ENCODE assay signal across 24 cellular contexts in genomic region chrX:119673336-119673735, GRCh38.
"Had no signal": no experiment of that assay in that cellular context is flagged by ENCODE, and none has a peak within 500 bp of the region (broad histone marks: within the 10 kb centered on the region; RNA-seq: fewer than 3 reads in every experiment).

No MANE protein-coding gene starts in this region.

- H3K9me3 Mint-ChIP-seq: activated naive CD8-positive, alpha-beta T cell treated with anti-CD3 and anti-CD28 coated beads, Interleukin-2, amount 10 ng/mL, durations not matched to agents 7 days and 5 days; activated T-helper 2 cell treated with anti-CD3 and anti-CD28 coated beads, Interferon-gamma antibody, Interleukin-2, Interleukin-4, amounts not matched to agents 10 μg/mL and 5 μg/mL and 100 μg/mL, durations not matched to agents 14 hours and 24 hours and 36 hours; effector memory CD8-positive, alpha-beta T cell; neural crest cell had no signal

- H3K27ac Mint-ChIP-seq: activated naive CD8-positive, alpha-beta T cell treated with anti-CD3 and anti-CD28 coated beads, Interleukin-2, amount 10 ng/mL, durations not matched to agents 7 days and 5 days had no signal

- H3K4me1 Mint-ChIP-seq: neural crest cell had no signal

- H3K27ac ChIP-seq: brain microvascular endothelial cell, gastroesophageal sphincter, hepatocyte, parathyroid adenoma, psoas muscle, transverse colon had no signal

- H3K4me2 ChIP-seq: hepatocyte had no signal

- H3K9ac ChIP-seq: parathyroid adenoma had no signal

- ATAC-seq: effector memory CD8-positive, alpha-beta T cell; gastroesophageal sphincter; left ventricle myocardium superior; psoas muscle had no signal

- H3K27me3 ChIP-seq: brain microvascular endothelial cell, gastroesophageal sphincter, hepatocyte, transverse colon had no signal

- DNase-seq: activated CD4-positive, alpha-beta T cell treated with anti-CD3 and anti-CD28 coated beads for 4 hours; activated CD4-positive, alpha-beta T cell treated with anti-CD3 and anti-CD28 coated beads, Interleukin-2, amount 50 U/mL, for 48 hours; activated CD4-positive, CD25-positive, alpha-beta regulatory T cell; activated CD8-positive, alpha-beta memory T cell treated with anti-CD3 and anti-CD28 coated beads, Interleukin-2, amount 50 U/mL, for 48 hours; activated naive CD8-positive, alpha-beta T cell treated with anti-CD3 and anti-CD28 coated beads, Interleukin-2, amount 10 ng/mL, durations not matched to agents 7 days and 5 days; activated T-cell treated with anti-CD3 and anti-CD28 coated beads, Interleukin-2, amount 50 U/mL, for 48 hours; amniotic stem cell; brain microvascular endothelial cell; caudate nucleus; cortex of kidney; effector memory CD8-positive, alpha-beta T cell; erythroblast; islet precursor cell; left ventricle myocardium superior; nucleus accumbens; psoas muscle; stimulated activated CD4-positive, alpha-beta T cell treated with anti-CD3 and anti-CD28 coated beads, Interleukin-15, amount 100 ng/mL, for 24 hours; stimulated activated naive CD4-positive, alpha-beta T cell; transverse colon had no signal

- H3K9me3 ChIP-seq: gastroesophageal sphincter, psoas muscle, transverse colon had no signal

- H3K4me1 ChIP-seq: psoas muscle had no signal

- H3K4me3 ChIP-seq: gastroesophageal sphincter, hepatocyte, psoas muscle, transverse colon had no signal

- H3K36me3 ChIP-seq: brain microvascular endothelial cell, gastroesophageal sphincter, transverse colon had no signal

- H3K4me3 Mint-ChIP-seq: activated naive CD8-positive, alpha-beta T cell treated with anti-CD3 and anti-CD28 coated beads, Interleukin-2, amount 10 ng/mL, durations not matched to agents 7 days and 5 days; effector memory CD8-positive, alpha-beta T cell; neural crest cell had no signal

- H3K27me3 Mint-ChIP-seq: activated naive CD8-positive, alpha-beta T cell treated with anti-CD3 and anti-CD28 coated beads, Interleukin-2, amount 10 ng/mL, durations not matched to agents 7 days and 5 days; effector memory CD8-positive, alpha-beta T cell had no signal
